Comparison of ENCODE assay signal across 1 cellular context in the genomic region with DNA sequence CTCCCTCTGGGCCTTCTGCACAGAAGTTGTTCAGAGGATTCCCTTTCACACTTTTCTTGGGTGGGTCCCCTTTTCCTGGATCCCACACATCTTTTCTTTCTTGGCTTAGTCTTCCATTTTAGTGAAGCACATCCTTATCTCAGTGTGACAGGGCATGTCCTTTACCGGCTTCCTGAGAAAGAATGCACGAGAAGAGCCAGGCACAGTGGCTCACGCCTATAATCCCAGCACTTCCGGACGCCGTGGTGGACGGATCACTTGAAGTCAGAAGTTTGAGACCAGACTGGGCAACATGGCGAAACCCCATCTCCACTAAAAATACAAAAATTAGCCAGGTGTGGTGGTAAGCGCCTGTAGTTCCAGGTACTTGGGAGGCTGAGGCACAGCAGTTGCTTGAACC.
TF ChIP-seq lines count a peak whose summit lies in the region.

No MANE protein-coding gene starts in this region.

TF ChIP-seq in K562, 482 proteins besides CTCF, POLR2A, EP300 and RAD21 (continued from another document and continues in another):
- TF ChIP-seq, protein P1, sequence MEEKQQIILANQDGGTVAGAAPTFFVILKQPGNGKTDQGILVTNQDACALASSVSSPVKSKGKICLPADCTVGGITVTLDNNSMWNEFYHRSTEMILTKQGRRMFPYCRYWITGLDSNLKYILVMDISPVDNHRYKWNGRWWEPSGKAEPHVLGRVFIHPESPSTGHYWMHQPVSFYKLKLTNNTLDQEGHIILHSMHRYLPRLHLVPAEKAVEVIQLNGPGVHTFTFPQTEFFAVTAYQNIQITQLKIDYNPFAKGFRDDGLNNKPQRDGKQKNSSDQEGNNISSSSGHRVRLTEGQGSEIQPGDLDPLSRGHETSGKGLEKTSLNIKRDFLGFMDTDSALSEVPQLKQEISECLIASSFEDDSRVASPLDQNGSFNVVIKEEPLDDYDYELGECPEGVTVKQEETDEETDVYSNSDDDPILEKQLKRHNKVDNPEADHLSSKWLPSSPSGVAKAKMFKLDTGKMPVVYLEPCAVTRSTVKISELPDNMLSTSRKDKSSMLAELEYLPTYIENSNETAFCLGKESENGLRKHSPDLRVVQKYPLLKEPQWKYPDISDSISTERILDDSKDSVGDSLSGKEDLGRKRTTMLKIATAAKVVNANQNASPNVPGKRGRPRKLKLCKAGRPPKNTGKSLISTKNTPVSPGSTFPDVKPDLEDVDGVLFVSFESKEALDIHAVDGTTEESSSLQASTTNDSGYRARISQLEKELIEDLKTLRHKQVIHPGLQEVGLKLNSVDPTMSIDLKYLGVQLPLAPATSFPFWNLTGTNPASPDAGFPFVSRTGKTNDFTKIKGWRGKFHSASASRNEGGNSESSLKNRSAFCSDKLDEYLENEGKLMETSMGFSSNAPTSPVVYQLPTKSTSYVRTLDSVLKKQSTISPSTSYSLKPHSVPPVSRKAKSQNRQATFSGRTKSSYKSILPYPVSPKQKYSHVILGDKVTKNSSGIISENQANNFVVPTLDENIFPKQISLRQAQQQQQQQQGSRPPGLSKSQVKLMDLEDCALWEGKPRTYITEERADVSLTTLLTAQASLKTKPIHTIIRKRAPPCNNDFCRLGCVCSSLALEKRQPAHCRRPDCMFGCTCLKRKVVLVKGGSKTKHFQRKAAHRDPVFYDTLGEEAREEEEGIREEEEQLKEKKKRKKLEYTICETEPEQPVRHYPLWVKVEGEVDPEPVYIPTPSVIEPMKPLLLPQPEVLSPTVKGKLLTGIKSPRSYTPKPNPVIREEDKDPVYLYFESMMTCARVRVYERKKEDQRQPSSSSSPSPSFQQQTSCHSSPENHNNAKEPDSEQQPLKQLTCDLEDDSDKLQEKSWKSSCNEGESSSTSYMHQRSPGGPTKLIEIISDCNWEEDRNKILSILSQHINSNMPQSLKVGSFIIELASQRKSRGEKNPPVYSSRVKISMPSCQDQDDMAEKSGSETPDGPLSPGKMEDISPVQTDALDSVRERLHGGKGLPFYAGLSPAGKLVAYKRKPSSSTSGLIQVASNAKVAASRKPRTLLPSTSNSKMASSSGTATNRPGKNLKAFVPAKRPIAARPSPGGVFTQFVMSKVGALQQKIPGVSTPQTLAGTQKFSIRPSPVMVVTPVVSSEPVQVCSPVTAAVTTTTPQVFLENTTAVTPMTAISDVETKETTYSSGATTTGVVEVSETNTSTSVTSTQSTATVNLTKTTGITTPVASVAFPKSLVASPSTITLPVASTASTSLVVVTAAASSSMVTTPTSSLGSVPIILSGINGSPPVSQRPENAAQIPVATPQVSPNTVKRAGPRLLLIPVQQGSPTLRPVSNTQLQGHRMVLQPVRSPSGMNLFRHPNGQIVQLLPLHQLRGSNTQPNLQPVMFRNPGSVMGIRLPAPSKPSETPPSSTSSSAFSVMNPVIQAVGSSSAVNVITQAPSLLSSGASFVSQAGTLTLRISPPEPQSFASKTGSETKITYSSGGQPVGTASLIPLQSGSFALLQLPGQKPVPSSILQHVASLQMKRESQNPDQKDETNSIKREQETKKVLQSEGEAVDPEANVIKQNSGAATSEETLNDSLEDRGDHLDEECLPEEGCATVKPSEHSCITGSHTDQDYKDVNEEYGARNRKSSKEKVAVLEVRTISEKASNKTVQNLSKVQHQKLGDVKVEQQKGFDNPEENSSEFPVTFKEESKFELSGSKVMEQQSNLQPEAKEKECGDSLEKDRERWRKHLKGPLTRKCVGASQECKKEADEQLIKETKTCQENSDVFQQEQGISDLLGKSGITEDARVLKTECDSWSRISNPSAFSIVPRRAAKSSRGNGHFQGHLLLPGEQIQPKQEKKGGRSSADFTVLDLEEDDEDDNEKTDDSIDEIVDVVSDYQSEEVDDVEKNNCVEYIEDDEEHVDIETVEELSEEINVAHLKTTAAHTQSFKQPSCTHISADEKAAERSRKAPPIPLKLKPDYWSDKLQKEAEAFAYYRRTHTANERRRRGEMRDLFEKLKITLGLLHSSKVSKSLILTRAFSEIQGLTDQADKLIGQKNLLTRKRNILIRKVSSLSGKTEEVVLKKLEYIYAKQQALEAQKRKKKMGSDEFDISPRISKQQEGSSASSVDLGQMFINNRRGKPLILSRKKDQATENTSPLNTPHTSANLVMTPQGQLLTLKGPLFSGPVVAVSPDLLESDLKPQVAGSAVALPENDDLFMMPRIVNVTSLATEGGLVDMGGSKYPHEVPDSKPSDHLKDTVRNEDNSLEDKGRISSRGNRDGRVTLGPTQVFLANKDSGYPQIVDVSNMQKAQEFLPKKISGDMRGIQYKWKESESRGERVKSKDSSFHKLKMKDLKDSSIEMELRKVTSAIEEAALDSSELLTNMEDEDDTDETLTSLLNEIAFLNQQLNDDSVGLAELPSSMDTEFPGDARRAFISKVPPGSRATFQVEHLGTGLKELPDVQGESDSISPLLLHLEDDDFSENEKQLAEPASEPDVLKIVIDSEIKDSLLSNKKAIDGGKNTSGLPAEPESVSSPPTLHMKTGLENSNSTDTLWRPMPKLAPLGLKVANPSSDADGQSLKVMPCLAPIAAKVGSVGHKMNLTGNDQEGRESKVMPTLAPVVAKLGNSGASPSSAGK (IDR thresholded peaks at IDR 0.05): peak; percentile 68
- TF ChIP-seq ZNF717 (CRISPR knock-in tag; IDR thresholded peaks at IDR 0.05) (no peak), ZFX (CRISPR knock-in tag; IDR thresholded peaks at IDR 0.05) (no peak), ZC3H11A (IDR thresholded peaks at IDR 0.05; ENCODE audit: low read depth, low read length) (no peak), ZNF77 (CRISPR knock-in tag; IDR thresholded peaks at IDR 0.05) (no peak), ZNF436 (CRISPR knock-in tag; IDR thresholded peaks at IDR 0.05) (no peak), NR4A1 (CRISPR knock-in tag; IDR thresholded peaks at IDR 0.05) (no peak), NR4A1 (tag; IDR thresholded peaks at IDR 0.05) (no peak), NFE2L1 (tag; IDR thresholded peaks at IDR 0.05; ENCODE audit: borderline replicate concordance, low read depth) (no peak), NRF1 (conservative IDR thresholded peaks at IDR 0.05 in 1 of 2, IDR thresholded peaks at IDR 0.05 in 1 of 2) (no peak), FOXK1 (CRISPR knock-in tag; IDR thresholded peaks at IDR 0.05; ENCODE audit: borderline replicate concordance) (no peak), NR2C2 (CRISPR knock-in tag; IDR thresholded peaks at IDR 0.05) (no peak), NR2C2 (tag; IDR thresholded peaks at IDR 0.05) (no peak), GATAD2A (IDR thresholded peaks at IDR 0.05) (no peak), MCM7 (IDR thresholded peaks at IDR 0.05) (no peak), ETV5 (CRISPR knock-in tag; IDR thresholded peaks at IDR 0.05; ENCODE audit: low read depth) (peak; percentile 27; the same call in 1 of the 2 replicates), MYC (IDR thresholded peaks at IDR 0.05; ENCODE audit: low read depth, low read length) (no peak), MYC (CRISPR knock-in tag; IDR thresholded peaks at IDR 0.05; ENCODE audit: borderline replicate concordance, low read depth) (no peak)
- TF ChIP-seq, protein P2, sequence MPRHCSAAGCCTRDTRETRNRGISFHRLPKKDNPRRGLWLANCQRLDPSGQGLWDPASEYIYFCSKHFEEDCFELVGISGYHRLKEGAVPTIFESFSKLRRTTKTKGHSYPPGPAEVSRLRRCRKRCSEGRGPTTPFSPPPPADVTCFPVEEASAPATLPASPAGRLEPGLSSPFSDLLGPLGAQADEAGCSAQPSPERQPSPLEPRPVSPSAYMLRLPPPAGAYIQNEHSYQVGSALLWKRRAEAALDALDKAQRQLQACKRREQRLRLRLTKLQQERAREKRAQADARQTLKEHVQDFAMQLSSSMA (CRISPR knock-in tag; IDR thresholded peaks at IDR 0.05): no peak
- TF ChIP-seq, protein P3, sequence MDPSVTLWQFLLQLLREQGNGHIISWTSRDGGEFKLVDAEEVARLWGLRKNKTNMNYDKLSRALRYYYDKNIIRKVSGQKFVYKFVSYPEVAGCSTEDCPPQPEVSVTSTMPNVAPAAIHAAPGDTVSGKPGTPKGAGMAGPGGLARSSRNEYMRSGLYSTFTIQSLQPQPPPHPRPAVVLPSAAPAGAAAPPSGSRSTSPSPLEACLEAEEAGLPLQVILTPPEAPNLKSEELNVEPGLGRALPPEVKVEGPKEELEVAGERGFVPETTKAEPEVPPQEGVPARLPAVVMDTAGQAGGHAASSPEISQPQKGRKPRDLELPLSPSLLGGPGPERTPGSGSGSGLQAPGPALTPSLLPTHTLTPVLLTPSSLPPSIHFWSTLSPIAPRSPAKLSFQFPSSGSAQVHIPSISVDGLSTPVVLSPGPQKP (CRISPR knock-in tag; IDR thresholded peaks at IDR 0.05): no peak
- TF ChIP-seq, protein P4, sequence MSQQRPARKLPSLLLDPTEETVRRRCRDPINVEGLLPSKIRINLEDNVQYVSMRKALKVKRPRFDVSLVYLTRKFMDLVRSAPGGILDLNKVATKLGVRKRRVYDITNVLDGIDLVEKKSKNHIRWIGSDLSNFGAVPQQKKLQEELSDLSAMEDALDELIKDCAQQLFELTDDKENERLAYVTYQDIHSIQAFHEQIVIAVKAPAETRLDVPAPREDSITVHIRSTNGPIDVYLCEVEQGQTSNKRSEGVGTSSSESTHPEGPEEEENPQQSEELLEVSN (IDR thresholded peaks at IDR 0.05; ENCODE audit: borderline replicate concordance in 1 of 2, extremely low read depth in 1 of 2, insufficient read depth in 1 of 2, insufficient read length in 1 of 2, low read depth in 1 of 2, low read length in 1 of 2, poor library complexity in 1 of 2, severe bottlenecking in 1 of 2): no peak
- TF ChIP-seq, protein P5, sequence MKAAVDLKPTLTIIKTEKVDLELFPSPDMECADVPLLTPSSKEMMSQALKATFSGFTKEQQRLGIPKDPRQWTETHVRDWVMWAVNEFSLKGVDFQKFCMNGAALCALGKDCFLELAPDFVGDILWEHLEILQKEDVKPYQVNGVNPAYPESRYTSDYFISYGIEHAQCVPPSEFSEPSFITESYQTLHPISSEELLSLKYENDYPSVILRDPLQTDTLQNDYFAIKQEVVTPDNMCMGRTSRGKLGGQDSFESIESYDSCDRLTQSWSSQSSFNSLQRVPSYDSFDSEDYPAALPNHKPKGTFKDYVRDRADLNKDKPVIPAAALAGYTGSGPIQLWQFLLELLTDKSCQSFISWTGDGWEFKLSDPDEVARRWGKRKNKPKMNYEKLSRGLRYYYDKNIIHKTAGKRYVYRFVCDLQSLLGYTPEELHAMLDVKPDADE (conservative IDR thresholded peaks at IDR 0.05; ENCODE audit: control insufficient read depth, low read depth, low read length): no peak
- TF ChIP-seq, protein P6, sequence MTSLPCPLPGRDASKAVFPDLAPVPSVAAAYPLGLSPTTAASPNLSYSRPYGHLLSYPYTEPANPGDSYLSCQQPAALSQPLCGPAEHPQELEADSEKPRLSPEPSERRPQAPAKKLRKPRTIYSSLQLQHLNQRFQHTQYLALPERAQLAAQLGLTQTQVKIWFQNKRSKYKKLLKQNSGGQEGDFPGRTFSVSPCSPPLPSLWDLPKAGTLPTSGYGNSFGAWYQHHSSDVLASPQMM (CRISPR knock-in tag; IDR thresholded peaks at IDR 0.05): no peak
- TF ChIP-seq, protein P7, sequence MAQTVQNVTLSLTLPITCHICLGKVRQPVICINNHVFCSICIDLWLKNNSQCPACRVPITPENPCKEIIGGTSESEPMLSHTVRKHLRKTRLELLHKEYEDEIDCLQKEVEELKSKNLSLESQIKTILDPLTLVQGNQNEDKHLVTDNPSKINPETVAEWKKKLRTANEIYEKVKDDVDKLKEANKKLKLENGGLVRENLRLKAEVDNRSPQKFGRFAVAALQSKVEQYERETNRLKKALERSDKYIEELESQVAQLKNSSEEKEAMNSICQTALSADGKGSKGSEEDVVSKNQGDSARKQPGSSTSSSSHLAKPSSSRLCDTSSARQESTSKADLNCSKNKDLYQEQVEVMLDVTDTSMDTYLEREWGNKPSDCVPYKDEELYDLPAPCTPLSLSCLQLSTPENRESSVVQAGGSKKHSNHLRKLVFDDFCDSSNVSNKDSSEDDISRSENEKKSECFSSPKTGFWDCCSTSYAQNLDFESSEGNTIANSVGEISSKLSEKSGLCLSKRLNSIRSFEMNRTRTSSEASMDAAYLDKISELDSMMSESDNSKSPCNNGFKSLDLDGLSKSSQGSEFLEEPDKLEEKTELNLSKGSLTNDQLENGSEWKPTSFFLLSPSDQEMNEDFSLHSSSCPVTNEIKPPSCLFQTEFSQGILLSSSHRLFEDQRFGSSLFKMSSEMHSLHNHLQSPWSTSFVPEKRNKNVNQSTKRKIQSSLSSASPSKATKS (CRISPR knock-in tag; IDR thresholded peaks at IDR 0.05): no peak
- TF ChIP-seq, protein P8, sequence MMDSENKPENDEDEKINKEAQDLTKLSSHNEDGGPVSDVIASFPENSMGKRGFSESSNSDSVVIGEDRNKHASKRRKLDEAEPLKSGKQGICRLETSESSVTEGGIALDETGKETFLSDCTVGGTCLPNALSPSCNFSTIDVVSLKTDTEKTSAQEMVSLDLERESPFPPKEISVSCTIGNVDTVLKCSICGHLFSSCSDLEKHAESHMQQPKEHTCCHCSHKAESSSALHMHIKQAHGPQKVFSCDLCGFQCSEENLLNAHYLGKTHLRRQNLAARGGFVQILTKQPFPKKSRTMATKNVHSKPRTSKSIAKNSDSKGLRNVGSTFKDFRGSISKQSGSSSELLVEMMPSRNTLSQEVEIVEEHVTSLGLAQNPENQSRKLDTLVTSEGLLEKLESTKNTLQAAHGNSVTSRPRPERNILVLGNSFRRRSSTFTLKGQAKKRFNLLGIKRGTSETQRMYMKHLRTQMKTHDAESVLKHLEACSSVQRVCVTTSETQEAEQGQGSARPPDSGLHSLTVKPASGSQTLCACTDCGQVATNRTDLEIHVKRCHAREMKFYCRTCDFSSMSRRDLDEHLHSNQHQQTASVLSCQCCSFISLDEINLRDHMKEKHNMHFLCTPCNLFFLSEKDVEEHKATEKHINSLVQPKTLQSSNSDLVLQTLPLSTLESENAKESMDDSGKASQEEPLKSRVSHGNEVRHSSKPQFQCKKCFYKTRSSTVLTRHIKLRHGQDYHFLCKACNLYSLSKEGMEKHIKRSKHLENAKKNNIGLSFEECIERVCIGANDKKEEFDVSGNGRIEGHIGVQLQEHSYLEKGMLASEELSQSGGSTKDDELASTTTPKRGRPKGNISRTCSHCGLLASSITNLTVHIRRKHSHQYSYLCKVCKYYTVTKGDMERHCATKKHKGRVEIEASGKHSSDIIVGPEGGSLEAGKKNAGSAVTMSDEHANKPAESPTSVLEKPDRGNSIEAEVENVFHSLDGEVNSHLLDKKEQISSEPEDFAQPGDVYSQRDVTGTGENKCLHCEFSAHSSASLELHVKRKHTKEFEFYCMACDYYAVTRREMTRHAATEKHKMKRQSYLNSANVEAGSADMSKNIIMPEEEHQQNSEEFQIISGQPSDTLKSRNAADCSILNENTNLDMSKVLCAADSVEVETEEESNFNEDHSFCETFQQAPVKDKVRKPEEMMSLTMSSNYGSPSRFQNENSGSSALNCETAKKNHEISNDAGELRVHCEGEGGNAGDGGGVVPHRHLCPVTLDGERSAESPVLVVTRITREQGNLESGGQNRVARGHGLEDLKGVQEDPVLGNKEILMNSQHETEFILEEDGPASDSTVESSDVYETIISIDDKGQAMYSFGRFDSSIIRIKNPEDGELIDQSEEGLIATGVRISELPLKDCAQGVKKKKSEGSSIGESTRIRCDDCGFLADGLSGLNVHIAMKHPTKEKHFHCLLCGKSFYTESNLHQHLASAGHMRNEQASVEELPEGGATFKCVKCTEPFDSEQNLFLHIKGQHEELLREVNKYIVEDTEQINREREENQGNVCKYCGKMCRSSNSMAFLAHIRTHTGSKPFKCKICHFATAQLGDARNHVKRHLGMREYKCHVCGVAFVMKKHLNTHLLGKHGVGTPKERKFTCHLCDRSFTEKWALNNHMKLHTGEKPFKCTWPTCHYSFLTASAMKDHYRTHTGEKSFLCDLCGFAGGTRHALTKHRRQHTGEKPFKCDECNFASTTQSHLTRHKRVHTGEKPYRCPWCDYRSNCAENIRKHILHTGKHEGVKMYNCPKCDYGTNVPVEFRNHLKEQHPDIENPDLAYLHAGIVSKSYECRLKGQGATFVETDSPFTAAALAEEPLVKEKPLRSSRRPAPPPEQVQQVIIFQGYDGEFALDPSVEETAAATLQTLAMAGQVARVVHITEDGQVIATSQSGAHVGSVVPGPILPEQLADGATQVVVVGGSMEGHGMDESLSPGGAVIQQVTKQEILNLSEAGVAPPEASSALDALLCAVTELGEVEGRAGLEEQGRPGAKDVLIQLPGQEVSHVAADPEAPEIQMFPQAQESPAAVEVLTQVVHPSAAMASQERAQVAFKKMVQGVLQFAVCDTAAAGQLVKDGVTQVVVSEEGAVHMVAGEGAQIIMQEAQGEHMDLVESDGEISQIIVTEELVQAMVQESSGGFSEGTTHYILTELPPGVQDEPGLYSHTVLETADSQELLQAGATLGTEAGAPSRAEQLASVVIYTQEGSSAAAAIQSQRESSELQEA (IDR thresholded peaks at IDR 0.05; ENCODE audit: low read depth): peak; percentile 75
